ENCODE assay signal across 11 cellular contexts in the genomic region with DNA sequence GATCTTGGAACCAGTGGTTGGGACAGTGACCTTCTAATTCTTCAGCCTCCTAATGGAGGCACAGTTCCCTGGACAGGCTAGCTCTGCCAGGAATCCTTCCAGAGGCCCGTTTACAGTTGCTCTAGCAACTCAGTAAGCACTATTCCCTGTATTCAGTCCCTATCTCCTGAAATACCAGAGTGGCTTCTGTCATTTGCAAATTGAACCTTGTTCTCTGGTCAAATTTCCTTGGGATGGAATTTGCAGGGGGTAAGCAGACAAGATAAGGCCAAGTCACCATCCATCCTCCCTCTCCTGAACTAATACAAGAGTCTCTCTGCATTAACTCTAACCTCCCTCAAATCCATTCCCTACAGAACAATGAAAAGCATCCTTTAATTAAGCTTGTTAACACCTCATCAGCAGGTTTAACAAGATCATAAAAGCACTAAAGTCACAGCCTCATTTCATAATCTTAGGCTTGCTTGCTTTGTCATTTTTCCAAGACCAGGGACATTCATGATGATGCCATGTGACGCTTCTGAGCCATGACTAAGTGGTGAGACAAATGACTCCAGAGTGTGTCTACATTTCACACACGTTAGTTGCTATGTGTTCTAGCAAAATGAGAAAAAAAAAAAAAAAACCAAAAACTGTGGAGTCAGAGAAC. TPM values are rescaled to one million over a fixed set of nuclear protein-coding genes. Genes with fewer than 3 reads are reported as not detected.
DNase-seq lines count a peak whose midpoint lies in the region; ATAC-seq and TF ChIP-seq lines count a peak whose summit lies in the region.
"Had no signal": no experiment of that assay in that cellular context is flagged by ENCODE, and none has a peak within 500 bp of the region (broad histone marks: within the 10 kb centered on the region; RNA-seq: fewer than 3 reads in every experiment).

No MANE protein-coding gene starts in this region.

- POLR2A ChIA-PET in HEK293 (lab: Yijun Ruan, JAX) = no interaction called here

- in situ Hi-C loops in astrocyte of the spinal cord (cut with HindIII; ENCODE audit: low sequenced_read_pairs) = no loop called here

- peak; percentile 76 for DNase-seq in AG08395 (ENCODE audit: low spot score)
- DNase-seq in astrocyte of the spinal cord (ENCODE audit: low read depth, low spot score) = peak; percentile 68
- DNase-seq in left lobe of liver (ENCODE audit: low spot score) = no peak
- no peak for DNase-seq in stimulated activated CD4-positive, alpha-beta T cell treated with anti-CD3 and anti-CD28 coated beads, Interleukin-4, amount 100 ng/mL, for 1 hour
- DNase-seq in natural killer cell treated with Interleukin-12 subunit alpha and Interleukin-12 subunit beta and Interleukin-15 and Interleukin-18, amount 100 ng/mL, for 72 hours (ENCODE audit: low spot score) = no peak
- DNase-seq in SIG-M5 (lab: John Stamatoyannopoulos, UW) = no peak
- DNase-seq: activated CD8-positive, alpha-beta T cell treated with anti-CD3 and anti-CD28 coated beads, Interleukin-2, amount 10 ng/mL, durations not matched to agents 7 days and 5 days; NCI-H1694 had no signal

- peaks cover 0 to 3% of the 10 kb centered on the region in 2 donors for H3K4me1 Mint-ChIP-seq in natural killer cell treated with Interleukin-12 subunit alpha and Interleukin-12 subunit beta and Interleukin-15 and Interleukin-18, amount 100 ng/mL, for 72 hours (ENCODE audit: low read depth in 2 of 2)

- no peak overlapping the region for H3K4me3 Mint-ChIP-seq in natural killer cell treated with Interleukin-12 subunit alpha and Interleukin-12 subunit beta and Interleukin-15 and Interleukin-18, amount 100 ng/mL, for 72 hours
- H3K4me3 Mint-ChIP-seq: activated CD8-positive, alpha-beta T cell treated with anti-CD3 and anti-CD28 coated beads, Interleukin-2, amount 10 ng/mL, durations not matched to agents 7 days and 5 days had no signal

- H3K27ac ChIP-seq in HEK293 (ENCODE audit: extremely low read depth, low read depth, low read length) = no peak overlapping the region
- H3K27ac ChIP-seq: SJSA1 had no signal

- ATAC-seq in left lobe of liver (peak; percentile 81), HG03378 (IDR thresholded peaks at IDR 0.05; ENCODE audit: unreplicated experiment) (no peak)
- ATAC-seq in natural killer cell treated with Interleukin-12 subunit alpha and Interleukin-12 subunit beta and Interleukin-15 and Interleukin-18, amount 100 ng/mL, for 72 hours = no peak
- ATAC-seq: activated CD8-positive, alpha-beta T cell treated with anti-CD3 and anti-CD28 coated beads, Interleukin-2, amount 10 ng/mL, durations not matched to agents 7 days and 5 days had no signal

- peaks cover 24% of the 10 kb centered on the region for H3K4me1 ChIP-seq in HEK293 (ENCODE audit: control insufficient read depth, insufficient read depth, low read length)

- H3K27me3 Mint-ChIP-seq in natural killer cell treated with Interleukin-12 subunit alpha and Interleukin-12 subunit beta and Interleukin-15 and Interleukin-18, amount 100 ng/mL, for 72 hours = peaks cover 19 to 35% of the 10 kb centered on the region in 2 donors

- peaks cover 0 to 4% of the 10 kb centered on the region in 2 experiments; a peak in 1 of 3 replicates for H3K36me3 ChIP-seq in HEK293 (ENCODE audit: control insufficient read depth in 2 of 2, insufficient read depth in 1 of 2, low read length in 2 of 2)
- H3K36me3 ChIP-seq: SJSA1 had no signal

- H3K36me3 Mint-ChIP-seq in natural killer cell treated with Interleukin-12 subunit alpha and Interleukin-12 subunit beta and Interleukin-15 and Interleukin-18, amount 100 ng/mL, for 72 hours = no peaks in the 10 kb centered on the region

- no peak for TF ChIP-seq CTCF in HEK293 (tag by site-specific recombination; IDR thresholded peaks at IDR 0.05)
- TF ChIP-seq CTCF in astrocyte of the spinal cord (IDR thresholded peaks at IDR 0.05; ENCODE audit: low read depth, low read length) = no peak

- H3K4me3 ChIP-seq in HEK293 (ENCODE audit: low read depth, low read length) (no peak overlapping the region), astrocyte of the spinal cord (ENCODE audit: low read depth, low read length) (no peak overlapping the region)
- H3K4me3 ChIP-seq: SJSA1 had no signal

- no peaks in the 10 kb centered on the region for H3K9me3 Mint-ChIP-seq in natural killer cell treated with Interleukin-12 subunit alpha and Interleukin-12 subunit beta and Interleukin-15 and Interleukin-18, amount 100 ng/mL, for 72 hours

- no peak overlapping the region for H3K27ac Mint-ChIP-seq in natural killer cell treated with Interleukin-12 subunit alpha and Interleukin-12 subunit beta and Interleukin-15 and Interleukin-18, amount 100 ng/mL, for 72 hours
- H3K27ac Mint-ChIP-seq: activated CD8-positive, alpha-beta T cell treated with anti-CD3 and anti-CD28 coated beads, Interleukin-2, amount 10 ng/mL, durations not matched to agents 7 days and 5 days had no signal

- no peaks in the 10 kb centered on the region for H3K9me3 ChIP-seq in HEK293 (ENCODE audit: control insufficient read depth, insufficient read depth, low read depth, low read length)
- H3K9me3 ChIP-seq: SJSA1 had no signal

- CTCF ChIA-PET in HEK293 (lab: Yijun Ruan, JAX) = interaction anchor here (0.7 to 1.3 kb wide), 2 partner anchors 9 to 171 kb away, joined by 3 to 5 read pairs; no protein-coding TSS in a partner anchor

TF ChIP-seq in HEK293, 187 proteins besides CTCF, POLR2A, EP300 and RAD21 (continues in another document):
- TF ChIP-seq GLIS1 (tag by site-specific recombination; IDR thresholded peaks at IDR 0.05) (peak; percentile 54; the same call in 1 of the 2 replicates), SP3 (tag by site-specific recombination; IDR thresholded peaks at IDR 0.05) (0 out of 2 replicates have a peak, but pooled peaks have one; percentile 15), ZSCAN23 (tag by site-specific recombination; IDR thresholded peaks at IDR 0.05) (peak; percentile 82; the same call in 1 of the 2 replicates), ZNF138 (tag by site-specific recombination; IDR thresholded peaks at IDR 0.05; ENCODE audit: borderline replicate concordance) (no peak), ZNF2 (tag by site-specific recombination; IDR thresholded peaks at IDR 0.05) (peak; percentile 74; the same call in 1 of the 2 replicates), FEZF1 (tag by site-specific recombination; IDR thresholded peaks at IDR 0.05) (peak; percentile 71)
- TF ChIP-seq, protein P1, sequence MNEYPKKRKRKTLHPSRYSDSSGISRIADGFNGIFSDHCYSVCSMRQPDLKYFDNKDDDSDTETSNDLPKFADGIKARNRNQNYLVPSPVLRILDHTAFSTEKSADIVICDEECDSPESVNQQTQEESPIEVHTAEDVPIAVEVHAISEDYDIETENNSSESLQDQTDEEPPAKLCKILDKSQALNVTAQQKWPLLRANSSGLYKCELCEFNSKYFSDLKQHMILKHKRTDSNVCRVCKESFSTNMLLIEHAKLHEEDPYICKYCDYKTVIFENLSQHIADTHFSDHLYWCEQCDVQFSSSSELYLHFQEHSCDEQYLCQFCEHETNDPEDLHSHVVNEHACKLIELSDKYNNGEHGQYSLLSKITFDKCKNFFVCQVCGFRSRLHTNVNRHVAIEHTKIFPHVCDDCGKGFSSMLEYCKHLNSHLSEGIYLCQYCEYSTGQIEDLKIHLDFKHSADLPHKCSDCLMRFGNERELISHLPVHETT (tag by site-specific recombination; IDR thresholded peaks at IDR 0.05) = peak; percentile 97
- TF ChIP-seq, protein P2, sequence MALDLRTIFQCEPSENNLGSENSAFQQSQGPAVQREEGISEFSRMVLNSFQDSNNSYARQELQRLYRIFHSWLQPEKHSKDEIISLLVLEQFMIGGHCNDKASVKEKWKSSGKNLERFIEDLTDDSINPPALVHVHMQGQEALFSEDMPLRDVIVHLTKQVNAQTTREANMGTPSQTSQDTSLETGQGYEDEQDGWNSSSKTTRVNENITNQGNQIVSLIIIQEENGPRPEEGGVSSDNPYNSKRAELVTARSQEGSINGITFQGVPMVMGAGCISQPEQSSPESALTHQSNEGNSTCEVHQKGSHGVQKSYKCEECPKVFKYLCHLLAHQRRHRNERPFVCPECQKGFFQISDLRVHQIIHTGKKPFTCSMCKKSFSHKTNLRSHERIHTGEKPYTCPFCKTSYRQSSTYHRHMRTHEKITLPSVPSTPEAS (tag by site-specific recombination; IDR thresholded peaks at IDR 0.05) = 0 out of 2 replicates have a peak, but pooled peaks have one; percentile 10
- TF ChIP-seq, protein P3, sequence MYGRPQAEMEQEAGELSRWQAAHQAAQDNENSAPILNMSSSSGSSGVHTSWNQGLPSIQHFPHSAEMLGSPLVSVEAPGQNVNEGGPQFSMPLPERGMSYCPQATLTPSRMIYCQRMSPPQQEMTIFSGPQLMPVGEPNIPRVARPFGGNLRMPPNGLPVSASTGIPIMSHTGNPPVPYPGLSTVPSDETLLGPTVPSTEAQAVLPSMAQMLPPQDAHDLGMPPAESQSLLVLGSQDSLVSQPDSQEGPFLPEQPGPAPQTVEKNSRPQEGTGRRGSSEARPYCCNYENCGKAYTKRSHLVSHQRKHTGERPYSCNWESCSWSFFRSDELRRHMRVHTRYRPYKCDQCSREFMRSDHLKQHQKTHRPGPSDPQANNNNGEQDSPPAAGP (tag by site-specific recombination; IDR thresholded peaks at IDR 0.05) = peak; percentile 75
- TF ChIP-seq, protein P4, sequence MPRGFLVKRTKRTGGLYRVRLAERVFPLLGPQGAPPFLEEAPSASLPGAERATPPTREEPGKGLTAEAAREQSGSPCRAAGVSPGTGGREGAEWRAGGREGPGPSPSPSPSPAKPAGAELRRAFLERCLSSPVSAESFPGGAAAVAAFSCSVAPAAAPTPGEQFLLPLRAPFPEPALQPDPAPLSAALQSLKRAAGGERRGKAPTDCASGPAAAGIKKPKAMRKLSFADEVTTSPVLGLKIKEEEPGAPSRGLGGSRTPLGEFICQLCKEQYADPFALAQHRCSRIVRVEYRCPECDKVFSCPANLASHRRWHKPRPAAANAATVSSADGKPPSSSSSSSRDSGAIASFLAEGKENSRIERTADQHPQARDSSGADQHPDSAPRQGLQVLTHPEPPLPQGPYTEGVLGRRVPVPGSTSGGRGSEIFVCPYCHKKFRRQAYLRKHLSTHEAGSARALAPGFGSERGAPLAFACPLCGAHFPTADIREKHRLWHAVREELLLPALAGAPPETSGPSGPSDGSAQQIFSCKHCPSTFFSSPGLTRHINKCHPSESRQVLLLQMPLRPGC (tag by site-specific recombination; IDR thresholded peaks at IDR 0.05) = peak; percentile 91

RNA-seq across cellular contexts. Expression of a gene that starts 37.1 kb away (rescaled TPM):
- total RNA-seq in left lobe of liver = 16.9 TPM
- total RNA-seq in natural killer cell treated with Interleukin-12 subunit alpha and Interleukin-12 subunit beta and Interleukin-15 and Interleukin-18, amount 100 ng/mL, for 72 hours = under 1 TPM; 0.11 to 0.14 TPM

Comparison
In these comparisons a context has a peak if more than half of its experiments do, and no peak if none do; other contexts are left out.
1. DNase-seq: peak in AG08395 (single experiment) and astrocyte of the spinal cord (single experiment); none in left lobe of liver (single experiment), stimulated activated CD4-positive, alpha-beta T cell treated with anti-CD3 and anti-CD28 coated beads, Interleukin-4, amount 100 ng/mL, for 1 hour (single experiment), natural killer cell treated with Interleukin-12 subunit alpha and Interleukin-12 subunit beta and Interleukin-15 and Interleukin-18, amount 100 ng/mL, for 72 hours (single experiment) and SIG-M5 (single experiment).
2. RNA of a gene that starts 37.1 kb away (total RNA-seq): 16.9 TPM in left lobe of liver (single experiment); 0.11 to 0.14 TPM in natural killer cell treated with Interleukin-12 subunit alpha and Interleukin-12 subunit beta and Interleukin-15 and Interleukin-18, amount 100 ng/mL, for 72 hours; every median in the first group is over 10 times any median in the second.